In genomic region chrX:47234583-47234982, GRCh38 we compare ENCODE assay signal across 1 cellular context.
TF ChIP-seq lines count a peak whose summit lies in the region.

No MANE protein-coding gene starts in this region.

TF ChIP-seq in K562, 482 proteins besides CTCF, POLR2A, EP300 and RAD21 (continued from another document):
- TF ChIP-seq CEBPG (CRISPR knock-in tag; IDR thresholded peaks at IDR 0.05) (no peak), CEBPG (tag; conservative IDR thresholded peaks at IDR 0.05 in 1 of 2, IDR thresholded peaks at IDR 0.05 in 1 of 2) (0 out of 4 replicates have a peak, but pooled peaks of 1 of the 2 experiments have one; percentile 16), ATF3 (IDR thresholded peaks at IDR 0.05) (0 out of 2 replicates have a peak, but pooled peaks have one; percentile 27), ATF3 (CRISPR knock-in tag; conservative IDR thresholded peaks at IDR 0.05) (no peak), ATF7 (IDR thresholded peaks at IDR 0.05) (peak; percentile 47; the same call in 1 of the 2 replicates), MAZ (CRISPR knock-in tag; conservative IDR thresholded peaks at IDR 0.05 in 1 of 2, IDR thresholded peaks at IDR 0.05 in 1 of 2) (no peak)
